ENCODE assay signal across 8 cellular contexts in the genomic region with DNA sequence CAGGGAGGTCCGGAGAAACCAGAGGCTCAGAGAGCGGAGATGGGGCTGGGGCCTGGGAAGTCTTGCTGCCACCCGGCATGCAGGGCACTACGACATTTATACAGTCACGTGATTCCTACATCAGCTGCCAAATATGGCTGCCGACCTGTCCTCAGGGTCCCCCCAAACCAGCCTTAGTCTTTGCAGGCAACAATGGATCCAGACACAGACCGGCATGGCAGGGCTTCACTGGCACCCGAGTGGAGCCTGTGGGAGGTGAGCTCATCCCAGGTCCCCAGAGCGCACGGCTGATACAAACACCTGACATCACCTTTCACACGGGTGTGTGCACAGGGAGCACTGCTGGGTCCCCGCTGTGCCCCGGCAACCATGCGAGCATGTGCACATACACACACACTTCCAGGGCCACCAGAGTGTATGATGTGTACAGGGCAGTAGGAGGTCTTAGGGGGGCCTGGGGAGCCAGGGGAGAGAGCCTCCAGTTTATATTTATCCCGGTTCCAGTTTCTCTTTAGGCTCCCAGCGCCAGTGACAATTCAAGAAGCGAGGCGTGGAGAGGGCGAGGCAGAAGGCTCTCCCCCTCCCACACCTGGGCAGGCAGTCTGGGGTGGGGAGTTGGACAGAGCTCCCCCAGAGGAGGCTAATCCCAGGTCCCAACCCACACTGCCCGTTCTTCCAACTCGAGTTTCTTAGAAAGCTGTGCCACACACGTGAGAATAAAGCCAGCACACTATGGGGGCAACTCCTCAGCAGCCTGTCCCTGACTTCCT. TPM values are rescaled to one million over a fixed set of nuclear protein-coding genes. Genes with fewer than 3 reads are reported as not detected.
DNase-seq lines count a peak whose midpoint lies in the region; ATAC-seq and TF ChIP-seq lines count a peak whose summit lies in the region.

No MANE protein-coding gene starts in this region.

- peak overlapping the region; percentile 45; the same call in 1 of the 2 replicates for H3K4me2 ChIP-seq in OCI-LY7 (ENCODE audit: low read length)

- H3K79me2 ChIP-seq in OCI-LY7 (ENCODE audit: insufficient read depth, low read depth, low read length) = no peaks in the 10 kb centered on the region

- H3K36me3 ChIP-seq in OCI-LY7 (ENCODE audit: insufficient read depth, low read length) (no peaks in the 10 kb centered on the region), endocrine pancreas (ENCODE audit: control insufficient read depth, insufficient read depth, low read length) (peaks cover 4% of the 10 kb centered on the region)

- H3K9me3 Mint-ChIP-seq in osteocyte (ENCODE audit: unreplicated experiment) = no peaks in the 10 kb centered on the region

- no peak overlapping the region for H3K27ac ChIP-seq in OCI-LY7 (ENCODE audit: low read depth, low read length, poor library complexity, severe bottlenecking)

- H3K4me1 ChIP-seq in OCI-LY7 (ENCODE audit: insufficient read depth, low read length, poor library complexity, severe bottlenecking) = peaks cover 13% of the 10 kb centered on the region
- no peaks in the 10 kb centered on the region for H3K4me1 ChIP-seq in endocrine pancreas (ENCODE audit: control insufficient read depth, insufficient read depth, low read length)

- H3K4me3 Mint-ChIP-seq in osteocyte (ENCODE audit: unreplicated experiment) = peak overlapping the region; percentile 86

- peaks cover 22% of the 10 kb centered on the region for H3K4me1 Mint-ChIP-seq in osteocyte (ENCODE audit: unreplicated experiment)

- H3K27me3 Mint-ChIP-seq in osteocyte (ENCODE audit: unreplicated experiment) = no peaks in the 10 kb centered on the region

- no peaks in the 10 kb centered on the region for H3K27me3 ChIP-seq in endocrine pancreas (ENCODE audit: control insufficient read depth, insufficient read depth, low read length)

- no peaks in the 10 kb centered on the region for H4K20me1 ChIP-seq in OCI-LY7 (ENCODE audit: insufficient read depth, low read length)

- POLR2A ChIA-PET in OCI-LY7 (lab: Charles Lee) = no interaction called here

- no peak overlapping the region for H3K4me3 ChIP-seq in OCI-LY7 (ENCODE audit: low read depth, low read length, poor library complexity, severe bottlenecking)
- no peak overlapping the region for H3K4me3 ChIP-seq in endocrine pancreas (ENCODE audit: control insufficient read depth, insufficient read depth, low read length)

- BruUV-seq in OCI-LY7 (replicated peaks; lab: Mats Ljungman, UMichigan) = no TSS peak

- CTCF ChIA-PET in OCI-LY7 (lab: Charles Lee; ENCODE audit: unreplicated experiment) = interaction anchor here (1.3 kb wide), 1 partner anchor 9 kb away, joined by 4 read pairs; the partner anchor contains the start of gene ANKRD39

- intact Hi-C loops in OCI-LY7 (cut with micrococcal nuclease; ENCODE audit: unreplicated experiment) = no loop called here

- peak overlapping the region; percentile 90 for H3K27ac Mint-ChIP-seq in osteocyte (ENCODE audit: unreplicated experiment)

- no peaks in the 10 kb centered on the region for H3K9me2 ChIP-seq in OCI-LY7 (ENCODE audit: insufficient read depth, low read length)

- no peak for ATAC-seq in HG03108 (IDR thresholded peaks at IDR 0.05; ENCODE audit: unreplicated experiment)

- H3K9me3 ChIP-seq in OCI-LY7 (ENCODE audit: low read length) (no peaks in the 10 kb centered on the region), endocrine pancreas (ENCODE audit: control insufficient read depth, low read length) (no peaks in the 10 kb centered on the region)

- peak overlapping the region; percentile 66 for H2AFZ ChIP-seq in OCI-LY7 (ENCODE audit: low read length)

- H3K9ac ChIP-seq in endocrine pancreas (ENCODE audit: control insufficient read depth, insufficient read depth, low read length) = peak overlapping the region; percentile 60

- TF ChIP-seq CTCF in OCI-LY7 (conservative IDR thresholded peaks at IDR 0.05; ENCODE audit: low read length) = no peak
- TF ChIP-seq CTCF in osteocyte (IDR thresholded peaks at IDR 0.05) = no peak

- peaks cover 14% of the 10 kb centered on the region for H3K36me3 Mint-ChIP-seq in osteocyte (ENCODE audit: unreplicated experiment)

- peak; percentile 52 for DNase-seq in COLO668 (lab: John Stamatoyannopoulos, UW; ENCODE audit: unreplicated experiment)
- no peak for DNase-seq in OCI-LY7 (ENCODE audit: low spot score)
- no peak for DNase-seq in osteocyte (ENCODE audit: extremely low spot score, unreplicated experiment)
- no peak for DNase-seq in RPMI8226
- DNase-seq in NCI-H2029 (lab: John Stamatoyannopoulos, UW) = no peak
- DNase-seq in effector CD4-positive, alpha-beta T cell = no peak

RNA-seq across cellular contexts. Expression of gene SEMA4C, which starts 2.7 kb away (rescaled TPM):
- 0.06 TPM in 1 of 2 replicates, not detected in the other for total RNA-seq in OCI-LY7 (2014; rRNA removed; shearing (Covaris generic))
- 0.19 TPM in 1 of 2 replicates, not detected in the other for total RNA-seq in OCI-LY7 (2022)
- 33.8 and 39.1 TPM in 2 replicates for total RNA-seq in osteocyte

RNA-seq across cellular contexts. Expression of gene ANKRD39, which starts 9.4 kb away (rescaled TPM):
- total RNA-seq in OCI-LY7 (2014; rRNA removed; shearing (Covaris generic)) = 16.0 and 24.1 TPM in 2 replicates
- total RNA-seq in OCI-LY7 (2022) (20.7 and 22.2 TPM in 2 replicates), osteocyte (10.5 and 12.4 TPM in 2 replicates)

RNA-seq across cellular contexts. Expression of gene ANKRD23, which starts 23.4 kb away (rescaled TPM):
- 6.4 and 6.5 TPM in 2 replicates for total RNA-seq in OCI-LY7 (2014; rRNA removed; shearing (Covaris generic))
- total RNA-seq in OCI-LY7 (2022) = 6.7 and 6.9 TPM in 2 replicates
- total RNA-seq in osteocyte = 4.4 and 5.7 TPM in 2 replicates

RNA-seq across cellular contexts. Expression of gene CNNM3, which starts 51.1 kb away (rescaled TPM):
- 9.1 and 13.5 TPM in 2 replicates for total RNA-seq in OCI-LY7 (2014; rRNA removed; shearing (Covaris generic))
- total RNA-seq in OCI-LY7 (2022) = 18.2 and 18.6 TPM in 2 replicates
- total RNA-seq in osteocyte = 20.9 and 22.4 TPM in 2 replicates

Comparison
In these comparisons a context has a peak if more than half of its experiments do, and no peak if none do; other contexts are left out.
1. RNA of gene SEMA4C, which starts 2.7 kb away (total RNA-seq): 33.8 to 39.1 TPM in osteocyte; 0.06 to 0.19 TPM in OCI-LY7; every median in the first group is over 10 times any median in the second.